Comparison of ENCODE assay signal across 20 cellular contexts in genomic region chr20:37649635-37650244, GRCh38. TPM values are rescaled to one million over a fixed set of nuclear protein-coding genes. Genes with fewer than 3 reads are reported as not detected.
DNase-seq lines count a peak whose midpoint lies in the region; ATAC-seq, FAIRE-seq and TF ChIP-seq lines count a peak whose summit lies in the region.
"Had no signal": no experiment of that assay in that cellular context is flagged by ENCODE, and none has a peak within 500 bp of the region (broad histone marks: within the 10 kb centered on the region; RNA-seq: fewer than 3 reads in every experiment).

No MANE protein-coding gene starts in this region.

- no peak for TF ChIP-seq EP300 in HepG2 (IDR thresholded peaks at IDR 0.05; ENCODE audit: low read depth in 2 of 2, low read length in 2 of 2)
- TF ChIP-seq EP300 in HepG2 (CRISPR knock-in tag; IDR thresholded peaks at IDR 0.05; ENCODE audit: borderline replicate concordance): no peak

- no peak overlapping the region for H3K14ac ChIP-seq in neuronal stem cell (ENCODE audit: low read length)

- H3K4me3 Mint-ChIP-seq in stimulated activated effector memory CD8-positive, alpha-beta T cell treated with anti-CD3 and anti-CD28 coated beads, Interleukin-12 subunit alpha, Interleukin-12 subunit beta, amount 100 ng/mL, for 72 hours: no peak overlapping the region
- H3K4me3 Mint-ChIP-seq: CD14-positive monocyte, HFFc6 had no signal

- no peak overlapping the region for H2BK5ac ChIP-seq in neuronal stem cell (ENCODE audit: low read length)

- no peak overlapping the region for H3K27ac Mint-ChIP-seq in stimulated activated effector memory CD8-positive, alpha-beta T cell treated with anti-CD3 and anti-CD28 coated beads, Interleukin-12 subunit alpha, Interleukin-12 subunit beta, amount 100 ng/mL, for 72 hours
- H3K27ac Mint-ChIP-seq: CD4-positive, alpha-beta memory T cell; HFFc6 had no signal

- no peaks in the 10 kb centered on the region for H3K36me3 ChIP-seq in HepG2 (replicated peaks in 1 of 2; ENCODE audit: control insufficient read depth in 1 of 2, insufficient read depth in 2 of 2, low read length in 2 of 2)
- H3K36me3 ChIP-seq in right lobe of liver: no peaks in the 10 kb centered on the region
- H3K36me3 ChIP-seq in neuronal stem cell (replicated peaks in 1 of 2; ENCODE audit: control insufficient read depth in 2 of 2, insufficient read depth in 2 of 2, low read length in 2 of 2): no peaks in the 10 kb centered on the region
- H3K36me3 ChIP-seq: BLaER1 had no signal

- H3K23ac ChIP-seq in neuronal stem cell (ENCODE audit: low read depth, low read length, poor library complexity): no peak overlapping the region

- CTCF ChIA-PET in HepG2 (lab: Yijun Ruan, JAX; ENCODE audit: low intra/inter-chr PET ratio, low total read pairs): no interaction called here

- H3K4me1 Mint-ChIP-seq in stimulated activated effector memory CD8-positive, alpha-beta T cell treated with anti-CD3 and anti-CD28 coated beads, Interleukin-12 subunit alpha, Interleukin-12 subunit beta, amount 100 ng/mL, for 72 hours: peaks cover 5% of the 10 kb centered on the region
- H3K4me1 Mint-ChIP-seq: CD14-positive monocyte; CD4-positive, alpha-beta memory T cell had no signal

- TF ChIP-seq RAD21 in HepG2 (CRISPR knock-in tag; IDR thresholded peaks at IDR 0.05): no peak

- H4K20me1 ChIP-seq in HepG2 (ENCODE audit: insufficient read depth, low read length): no peaks in the 10 kb centered on the region
- H4K20me1 ChIP-seq: BLaER1 had no signal

- POLR2A ChIA-PET in HepG2 (lab: Yijun Ruan, JAX): no interaction called here

- H2AFZ ChIP-seq in HepG2 (ENCODE audit: low read length) (no peak overlapping the region), neuronal stem cell (ENCODE audit: low read length) (no peak overlapping the region)

- no peak overlapping the region for H2BK15ac ChIP-seq in neuronal stem cell (ENCODE audit: low read length)

- H3K9me3 ChIP-seq in HepG2 (ENCODE audit: low read length): no peaks in the 10 kb centered on the region
- H3K9me3 ChIP-seq in right lobe of liver: no peaks in the 10 kb centered on the region
- H3K9me3 ChIP-seq in neuronal stem cell (replicated peaks in 1 of 2; ENCODE audit: control insufficient read depth in 2 of 2, insufficient read depth in 1 of 2, low read depth in 1 of 2, low read length in 2 of 2): no peaks in the 10 kb centered on the region
- H3K9me3 ChIP-seq: BLaER1 had no signal

- TF ChIP-seq CTCF in HepG2 (CRISPR knock-in tag; IDR thresholded peaks at IDR 0.05) (no peak), right lobe of liver (IDR thresholded peaks at IDR 0.05) (no peak)

- H3K27ac ChIP-seq in HepG2 (ENCODE audit: extremely low read length, insufficient read depth, low read length) (no peak overlapping the region), right lobe of liver (no peak overlapping the region), neuronal stem cell (replicated peaks; ENCODE audit: low read length) (peak overlapping the region; percentile 60)
- H3K27ac ChIP-seq: BLaER1 had no signal

- H3K79me1 ChIP-seq in neuronal stem cell (ENCODE audit: low read depth, low read length): no peaks in the 10 kb centered on the region

- no peak overlapping the region for H4K8ac ChIP-seq in neuronal stem cell (ENCODE audit: low read depth, low read length)

- no peak overlapping the region for H3K9ac ChIP-seq in HepG2 (ENCODE audit: insufficient read depth, low read depth, low read length)
- no peak overlapping the region for H3K9ac ChIP-seq in neuronal stem cell (ENCODE audit: low read depth, low read length, poor library complexity)
- H3K9ac ChIP-seq: BLaER1 had no signal

- peak overlapping the region; percentile 76 for H3K18ac ChIP-seq in neuronal stem cell (ENCODE audit: low read length)

- DNase-seq in HepG2 (ENCODE audit: low spot score): no peak
- DNase-seq in right lobe of liver: no peak
- DNase-seq in left kidney (ENCODE audit: low read depth, low spot score): peak; percentile 18
- no peak for DNase-seq in neuronal stem cell (ENCODE audit: low spot score)
- DNase-seq in stimulated activated effector memory CD8-positive, alpha-beta T cell treated with anti-CD3 and anti-CD28 coated beads, Interleukin-12 subunit alpha, Interleukin-12 subunit beta, amount 100 ng/mL, for 72 hours (ENCODE audit: low spot score in 2 of 2): no peak
- DNase-seq in NCI-H187 treated with DMSO at 0.1 percent for 48 hours (lab: John Stamatoyannopoulos, UW): no peak
- DNase-seq: 8988T; CD4-positive, alpha-beta memory T cell; DMS153; DMS79; GDM1; GOT3; H7; HFFc6 had no signal

- intact Hi-C loops in HepG2 (cut with micrococcal nuclease; ENCODE audit: unreplicated experiment): no loop called here
- intact Hi-C loops in right lobe of liver (cut with DNase I): no loop called here

- H2BK12ac ChIP-seq in neuronal stem cell (ENCODE audit: low read length): peak overlapping the region; percentile 19

- no peaks in the 10 kb centered on the region for H3K79me2 ChIP-seq in HepG2 (ENCODE audit: insufficient read depth, low read length)

- H3K4me3 ChIP-seq in HepG2 (replicated peaks in 1 of 3; ENCODE audit: insufficient read depth in 1 of 3, low read depth in 2 of 3, low read length in 3 of 3): no peak overlapping the region
- H3K4me3 ChIP-seq in right lobe of liver: no peak overlapping the region
- no peak overlapping the region for H3K4me3 ChIP-seq in neuronal stem cell (ENCODE audit: low read length in 2 of 2)
- H3K4me3 ChIP-seq: BLaER1 had no signal

- H4K91ac ChIP-seq in neuronal stem cell (ENCODE audit: low read depth, low read length, poor library complexity): no peak overlapping the region

- H2AK5ac ChIP-seq in neuronal stem cell (ENCODE audit: low read depth, low read length): no peak overlapping the region

- H2BK120ac ChIP-seq in neuronal stem cell (ENCODE audit: low read depth, low read length): no peak overlapping the region

- no peak for ATAC-seq in HepG2
- ATAC-seq in right lobe of liver: no peak
- ATAC-seq in stimulated activated effector memory CD8-positive, alpha-beta T cell treated with anti-CD3 and anti-CD28 coated beads, Interleukin-12 subunit alpha, Interleukin-12 subunit beta, amount 100 ng/mL, for 72 hours: no peak
- ATAC-seq in GM18519 (IDR thresholded peaks at IDR 0.05; ENCODE audit: low FRiP score, unreplicated experiment): no peak
- ATAC-seq: HCT116 had no signal

- H3K4me2 ChIP-seq in HepG2 (ENCODE audit: low read depth, low read length) (no peak overlapping the region), neuronal stem cell (ENCODE audit: insufficient read depth, low read length, poor library complexity, severe bottlenecking) (no peak overlapping the region)
- H3K4me2 ChIP-seq: BLaER1 had no signal

- 51% methylated on average over 10 of the region's 10 CpGs for WGBS in HepG2 (ENCODE audit: low lambda C conversion rate)
- WGBS in right lobe of liver (ENCODE audit: insufficient coverage, low coverage, low lambda C conversion rate, missing lambda C conversion rate): 70% methylated on average over 9 of the region's 10 CpGs
- no CpG with 5 or more reads among the region's 10 CpGs for WGBS in neuronal stem cell (ENCODE audit: extremely low coverage in 2 of 2, insufficient read length in 2 of 2, insufficient replicate concordance in 1 of 2), 2 donors

- in situ Hi-C loops in HepG2 (cut with HindIII; ENCODE audit: extremely low pct_ligation_motif_present, low pct_unique_long_range_greater_than_20kb): loop anchor here (10.0 kb wide), 1 partner anchor 245 kb away; no protein-coding TSS in a partner anchor

- H3K27me3 ChIP-seq in HepG2 (ENCODE audit: control insufficient read depth in 1 of 2, insufficient read depth in 2 of 2, low read length in 2 of 2) (peaks cover 0 to 12% of the 10 kb centered on the region in 2 experiments; a peak in 2 of 5 replicates), right lobe of liver (no peaks in the 10 kb centered on the region), neuronal stem cell (ENCODE audit: control insufficient read depth in 3 of 3, insufficient read depth in 3 of 3, low read depth in 1 of 3, low read length in 3 of 3) (no peaks in the 10 kb centered on the region)
- H3K27me3 ChIP-seq: BLaER1 had no signal

- H3K36me3 Mint-ChIP-seq in stimulated activated effector memory CD8-positive, alpha-beta T cell treated with anti-CD3 and anti-CD28 coated beads, Interleukin-12 subunit alpha, Interleukin-12 subunit beta, amount 100 ng/mL, for 72 hours: no peaks in the 10 kb centered on the region
- H3K36me3 Mint-ChIP-seq: CD14-positive monocyte; CD4-positive, alpha-beta memory T cell had no signal

- BruUV-seq in HepG2 (replicated peaks; lab: Mats Ljungman, UMichigan): no TSS peak

- TF ChIP-seq POLR2A in HepG2 (IDR thresholded peaks at IDR 0.05; ENCODE audit: insufficient read depth in 1 of 2, low read depth in 2 of 2, low read length in 2 of 2): no peak
- TF ChIP-seq POLR2A in right lobe of liver (IDR thresholded peaks at IDR 0.05): no peak

- FAIRE-seq in HepG2 (lab: Jason Lieb, UNC): no peak
- FAIRE-seq: GM12892, GM18507 had no signal

- H3K4me1 ChIP-seq in HepG2 (ENCODE audit: insufficient read depth, low read length): no peaks in the 10 kb centered on the region
- no peaks in the 10 kb centered on the region for H3K4me1 ChIP-seq in right lobe of liver
- H3K4me1 ChIP-seq in neuronal stem cell (ENCODE audit: control insufficient read depth in 2 of 2, insufficient read depth in 1 of 2, low read depth in 1 of 2, low read length in 2 of 2): peaks cover 0 to 30% of the 10 kb centered on the region in 2 donors
- H3K4me1 ChIP-seq: BLaER1 had no signal

- no peaks in the 10 kb centered on the region for H3K9me3 Mint-ChIP-seq in stimulated activated effector memory CD8-positive, alpha-beta T cell treated with anti-CD3 and anti-CD28 coated beads, Interleukin-12 subunit alpha, Interleukin-12 subunit beta, amount 100 ng/mL, for 72 hours
- H3K9me3 Mint-ChIP-seq: CD14-positive monocyte, HFFc6 had no signal

- no peak overlapping the region for H3K4ac ChIP-seq in neuronal stem cell (ENCODE audit: low read length)

RNA-seq across cellular contexts. Expression of gene CTNNBL1, which starts 44.1 kb away (rescaled TPM):
- total RNA-seq in HepG2 (2016; rRNA removed; fragmentation: Illumina TruSeq; extraction: Trizol): 94.6 and 136 TPM in 2 replicates
- 43.5 and 49.5 TPM in 2 replicates for total RNA-seq in HepG2 (2016; cell fraction: cytosol; rRNA removed; fragmentation: Illumina TruSeq; extraction: Trizol; ENCODE audit: low read depth)
- total RNA-seq in HepG2 (2016; cell fraction: insoluble cytoplasmic fraction; rRNA removed; fragmentation: Illumina TruSeq; extraction: Trizol): 97.0 and 143 TPM in 2 replicates
- 53.6 and 54.9 TPM in 2 replicates for total RNA-seq in HepG2 (2016; cell fraction: membrane; rRNA removed; fragmentation: Illumina TruSeq; extraction: Trizol)
- total RNA-seq in HepG2 (2016; cell fraction: nucleus; rRNA removed; fragmentation: Illumina TruSeq; extraction: Trizol): 47.8 and 48.8 TPM in 2 replicates
- 47.0 and 49.3 TPM in 2 replicates for polyA plus RNA-seq in HepG2 (2011; rRNA removed)
- 37.8 and 38.1 TPM in 2 replicates for polyA plus RNA-seq in HepG2 (2011; cell fraction: cytosol; rRNA removed)
- polyA plus RNA-seq in HepG2 (2011; cell fraction: nucleus; rRNA removed): 17.2 and 18.0 TPM in 2 replicates
- 83.2 and 94.2 TPM in 2 replicates for polyA plus RNA-seq in HepG2 (2012)
- polyA plus RNA-seq in HepG2 (2016; cell fraction: cytosol; fragmentation: Illumina TruSeq; extraction: Trizol; ENCODE audit: low read depth): 53.4 and 54.1 TPM in 2 replicates
- polyA plus RNA-seq in HepG2 (2016; cell fraction: insoluble cytoplasmic fraction; fragmentation: Illumina TruSeq; extraction: Trizol; ENCODE audit: low read depth): 156 and 162 TPM in 2 replicates
- polyA plus RNA-seq in HepG2 (2016; cell fraction: membrane; fragmentation: Illumina TruSeq; extraction: Trizol; ENCODE audit: low read depth): 50.8 and 57.2 TPM in 2 replicates
- polyA plus RNA-seq in HepG2 (2016; cell fraction: nucleus; fragmentation: Illumina TruSeq; extraction: Trizol; ENCODE audit: insufficient read depth, low read depth): 68.0 and 75.7 TPM in 2 replicates
- 33.6 and 37.6 TPM in 2 replicates for polyA minus RNA-seq in HepG2 (2011; rRNA and poly(A)+ RNA removed; ENCODE audit: low replicate concordance)
- polyA minus RNA-seq in HepG2 (2011; cell fraction: cytosol; rRNA and poly(A)+ RNA removed): 27.5 and 33.1 TPM in 2 replicates
- 33.5 and 36.7 TPM in 2 replicates for polyA minus RNA-seq in HepG2 (2011; cell fraction: nucleus; rRNA and poly(A)+ RNA removed)
- 10 to 100 TPM; 16.3 to 41.8 (median 28.8) TPM for total RNA-seq in right lobe of liver
- 106 TPM for polyA plus RNA-seq in neuronal stem cell (2013, experiment 1 of 2)
- polyA plus RNA-seq in neuronal stem cell (2013, experiment 2 of 2): 108 TPM
